ENCODE assay signal across 8 cellular contexts in the genomic region with DNA sequence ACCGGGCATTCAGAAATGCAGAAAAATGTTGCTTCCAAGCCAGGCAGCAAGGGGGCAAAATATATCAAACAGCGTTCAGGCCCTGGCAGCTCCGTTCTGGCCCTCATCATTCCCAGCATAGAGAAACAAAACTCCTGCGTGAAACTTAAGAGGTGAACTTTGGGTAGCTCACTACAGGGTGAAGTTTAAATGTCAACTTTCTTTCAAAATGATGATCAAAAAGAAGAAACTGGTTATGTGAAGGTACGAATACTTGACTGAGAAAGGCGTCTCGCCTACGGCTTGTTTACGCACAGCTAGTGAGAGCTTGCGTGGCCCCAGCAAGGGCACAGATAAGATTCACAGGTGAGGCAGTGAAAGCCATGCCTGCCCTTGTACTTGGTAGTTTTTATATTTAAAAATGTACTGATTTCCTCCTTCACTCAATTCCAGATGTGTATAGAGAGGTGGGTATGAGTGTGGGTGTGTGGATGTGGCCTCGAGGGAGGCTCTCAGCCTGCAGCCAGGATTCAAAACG.
DNase-seq lines count a peak whose midpoint lies in the region; ATAC-seq and TF ChIP-seq lines count a peak whose summit lies in the region.

No MANE protein-coding gene starts in this region.

- peaks cover 79% of the 10 kb centered on the region for H3K4me1 Mint-ChIP-seq in activated naive CD4-positive, alpha-beta T cell treated with anti-CD3 and anti-CD28 coated beads, Interleukin-2, amount 10 ng/mL, durations not matched to agents 7 days and 5 days

- peaks cover 22% of the 10 kb centered on the region for H3K36me3 Mint-ChIP-seq in activated naive CD4-positive, alpha-beta T cell treated with anti-CD3 and anti-CD28 coated beads, Interleukin-2, amount 10 ng/mL, durations not matched to agents 7 days and 5 days

- no peaks in the 10 kb centered on the region for H3K27me3 ChIP-seq in HL-60 (ENCODE audit: insufficient read depth, poor library complexity, severe bottlenecking)

- no peaks in the 10 kb centered on the region for H3K9me3 Mint-ChIP-seq in activated naive CD4-positive, alpha-beta T cell treated with anti-CD3 and anti-CD28 coated beads, Interleukin-2, amount 10 ng/mL, durations not matched to agents 7 days and 5 days

- ATAC-seq in activated CD4-positive, CD25-positive, alpha-beta regulatory T cell treated with anti-CD3 and anti-CD28 coated beads, Interleukin-2, amount 50 U/mL, for 24 hours: peak; percentile 81 to 83

- H3K27ac Mint-ChIP-seq in activated naive CD4-positive, alpha-beta T cell treated with anti-CD3 and anti-CD28 coated beads, Interleukin-2, amount 10 ng/mL, durations not matched to agents 7 days and 5 days: peak overlapping the region; percentile 93

- no peak for DNase-seq in activated CD4-positive, CD25-positive, alpha-beta regulatory T cell (lab: John Stamatoyannopoulos, UW)
- no peak for DNase-seq in HL-60 (ENCODE audit: low read depth in 1 of 2, low spot score in 1 of 2)
- DNase-seq in activated naive CD4-positive, alpha-beta T cell treated with anti-CD3 and anti-CD28 coated beads, Interleukin-2, amount 10 ng/mL, durations not matched to agents 7 days and 5 days: peak; percentile 52
- DNase-seq in stimulated activated CD8-positive, alpha-beta memory T cell treated with anti-CD3 and anti-CD28 coated beads, Interleukin-12 subunit alpha, Interleukin-12 subunit beta, amount 100 ng/mL, for 4 hours (ENCODE audit: low read depth): peak; percentile 28
- no peak for DNase-seq in SIG-M5 treated with dmso at 0.1 percent for 504 hours (lab: John Stamatoyannopoulos, UW; ENCODE audit: unreplicated experiment)
- no peak for DNase-seq in hepatic stellate cell (ENCODE audit: low spot score)
- DNase-seq in NCI-H1417 treated with DMSO at 0.1 percent for 48 hours (lab: John Stamatoyannopoulos, UW): no peak

- peak overlapping the region; percentile 78 for H3K27ac ChIP-seq in HL-60 (replicated peaks)

- H3K4me3 Mint-ChIP-seq in activated naive CD4-positive, alpha-beta T cell treated with anti-CD3 and anti-CD28 coated beads, Interleukin-2, amount 10 ng/mL, durations not matched to agents 7 days and 5 days: peak overlapping the region; percentile 72

- CTCF ChIA-PET in activated naive CD4-positive, alpha-beta T cell treated with anti-CD3 and anti-CD28 coated beads, Interleukin-2, amount 10 ng/mL, durations not matched to agents 7 days and 5 days (lab: Charles Lee): interaction anchor here (0.8 to 2.9 kb wide), 11 partner anchors 12 to 156 kb away, joined by 3 to 37 read pairs (median 4); partner anchors contain the start of gene NFATC1

- H3K27me3 Mint-ChIP-seq in activated naive CD4-positive, alpha-beta T cell treated with anti-CD3 and anti-CD28 coated beads, Interleukin-2, amount 10 ng/mL, durations not matched to agents 7 days and 5 days: no peaks in the 10 kb centered on the region

- no peak overlapping the region for H3K4me3 ChIP-seq in HL-60 (replicated peaks; ENCODE audit: insufficient read depth, low read length)

- TF ChIP-seq CTCF in HL-60 (IDR thresholded peaks at IDR 0.05; ENCODE audit: insufficient read depth, low read length): no peak

Comparison
In these comparisons a context has a peak if more than half of its experiments do, and no peak if none do; other contexts are left out.
1. DNase-seq: peak in activated naive CD4-positive, alpha-beta T cell treated with anti-CD3 and anti-CD28 coated beads, Interleukin-2, amount 10 ng/mL, durations not matched to agents 7 days and 5 days (single experiment) and stimulated activated CD8-positive, alpha-beta memory T cell treated with anti-CD3 and anti-CD28 coated beads, Interleukin-12 subunit alpha, Interleukin-12 subunit beta, amount 100 ng/mL, for 4 hours (single experiment); none in activated CD4-positive, CD25-positive, alpha-beta regulatory T cell (0 of 4), HL-60 (0 of 2), SIG-M5 treated with dmso at 0.1 percent for 504 hours (single experiment), hepatic stellate cell (single experiment) and NCI-H1417 treated with DMSO at 0.1 percent for 48 hours (single experiment).